ENCODE assay signal across 15 cellular contexts in genomic region chr13:46663216-46663615, GRCh38.
DNase-seq lines count a peak whose midpoint lies in the region; ATAC-seq and TF ChIP-seq lines count a peak whose summit lies in the region.
"Had no signal": no experiment of that assay in that cellular context is flagged by ENCODE, and none has a peak within 500 bp of the region (broad histone marks: within the 10 kb centered on the region; RNA-seq: fewer than 3 reads in every experiment).

No MANE protein-coding gene starts in this region.

- no peak overlapping the region for H2AFZ ChIP-seq in PC-3 (ENCODE audit: low read length)

- no peaks in the 10 kb centered on the region for H3K9me3 ChIP-seq in PC-3 (ENCODE audit: low read length)
- H3K9me3 ChIP-seq in iPS-20b (ENCODE audit: insufficient read depth, low read depth, low read length), result no peaks in the 10 kb centered on the region
- H3K9me3 ChIP-seq: neutrophil had no signal

- intact Hi-C loops in PC-3 (cut with micrococcal nuclease), result loop anchor here (10.0 kb wide), 1 partner anchor 108 kb away; the partner anchor contains the start of gene LRCH1
- intact Hi-C loops in dorsolateral prefrontal cortex (cut with DNase I), result no loop called here

- no peaks in the 10 kb centered on the region for H3K36me3 ChIP-seq in PC-3 (ENCODE audit: low read depth, low read length)
- H3K36me3 ChIP-seq in iPS-20b (ENCODE audit: insufficient read depth, low read depth, low read length), result no peaks in the 10 kb centered on the region
- H3K36me3 ChIP-seq: neutrophil had no signal

- 0 out of 2 replicates have a peak overlapping the region, but pooled peaks have one; percentile 8 for H3K9ac ChIP-seq in PC-3 (ENCODE audit: low read length)
- peak overlapping the region; percentile 3; the same call in 1 of the 2 replicates for H3K9ac ChIP-seq in iPS-20b (ENCODE audit: low read depth, low read length)

- H3K79me2 ChIP-seq in PC-3 (ENCODE audit: low read length), result peaks cover 10% of the 10 kb centered on the region; the same call in 1 of the 2 replicates

- no peaks in the 10 kb centered on the region for H3K27me3 ChIP-seq in PC-3 (ENCODE audit: low read length)
- H3K27me3 ChIP-seq in iPS-20b (ENCODE audit: insufficient read depth, low read length), result no peaks in the 10 kb centered on the region
- H3K27me3 ChIP-seq in dorsolateral prefrontal cortex, result no peaks in the 10 kb centered on the region
- H3K27me3 ChIP-seq: neutrophil had no signal

- DNase-seq in NCI-H82 (lab: John Stamatoyannopoulos, UW) (peak; percentile 67), NCI-H82 treated with DMSO at 0.1 percent for 48 hours (lab: John Stamatoyannopoulos, UW; ENCODE audit: unreplicated experiment) (no peak), PC-3 (no peak), pulmonary artery endothelial cell (ENCODE audit: low read depth, low spot score) (peak; percentile 32), dorsolateral prefrontal cortex (no peak), HK-2 (ENCODE audit: unreplicated experiment) (no peak)
- DNase-seq: activated CD4-positive, alpha-beta memory T cell treated with anti-CD3 and anti-CD28 coated beads for 36 hours; activated naive CD4-positive, alpha-beta T cell treated with anti-CD3 and anti-CD28 coated beads for 36 hours; NCI-H1105; NCI-H345; T-helper 2 cell had no signal

- ATAC-seq in PC-3, result no peak
- no peak for ATAC-seq in GM18517 (IDR thresholded peaks at IDR 0.05; ENCODE audit: unreplicated experiment)

- POLR2A ChIA-PET in PC-3 (lab: Charles Lee; ENCODE audit: unreplicated experiment), result no interaction called here

- H3K4me3 ChIP-seq in PC-3 (ENCODE audit: low read length), result no peak overlapping the region
- H3K4me3 ChIP-seq in iPS-20b (ENCODE audit: low read length), result no peak overlapping the region
- no peak overlapping the region for H3K4me3 ChIP-seq in dorsolateral prefrontal cortex

- peaks cover 4% of the 10 kb centered on the region; the same call in 1 of the 2 replicates for H4K20me1 ChIP-seq in PC-3 (ENCODE audit: low read length)

- CTCF ChIA-PET in PC-3 (lab: Charles Lee), result no interaction called here

- peak overlapping the region; percentile 51 for H3K27ac ChIP-seq in PC-3 (ENCODE audit: low read length)
- H3K27ac ChIP-seq in iPS-20b (ENCODE audit: low read length), result peak overlapping the region; percentile 16
- H3K27ac ChIP-seq in dorsolateral prefrontal cortex, result no peak overlapping the region
- H3K27ac ChIP-seq: 22Rv1, neutrophil had no signal

- peaks cover 3% of the 10 kb centered on the region for H3F3A ChIP-seq in PC-3 (ENCODE audit: low read length, unreplicated experiment)

- no peaks in the 10 kb centered on the region for H3K9me2 ChIP-seq in PC-3 (replicated peaks; ENCODE audit: low read length)

- peaks cover 25% of the 10 kb centered on the region for H3K4me1 ChIP-seq in PC-3 (ENCODE audit: insufficient read depth, low read length)
- H3K4me1 ChIP-seq in iPS-20b (ENCODE audit: insufficient read depth, low read length), result peaks cover 43% of the 10 kb centered on the region

- H3K4me2 ChIP-seq in PC-3 (ENCODE audit: low read length), result no peak overlapping the region

- TF ChIP-seq CTCF in PC-3 (conservative IDR thresholded peaks at IDR 0.05; ENCODE audit: low read depth, low read length) (no peak), dorsolateral prefrontal cortex (IDR thresholded peaks at IDR 0.05 in 54 of 56, conservative IDR thresholded peaks at IDR 0.05 in 2 of 56; ENCODE audit: low read depth in 1 of 56, partially characterized antibody in 56 of 56) (no peak)

- no TSS peak for BruUV-seq in PC-3 (replicated peaks; lab: Mats Ljungman, UMichigan)

Comparison
In these comparisons a context has a peak if more than half of its experiments do, and no peak if none do; other contexts are left out.
1. DNase-seq: peak in NCI-H82 (single experiment) and pulmonary artery endothelial cell (single experiment); none in NCI-H82 treated with DMSO at 0.1 percent for 48 hours (single experiment), PC-3 (single experiment), dorsolateral prefrontal cortex (0 of 10) and HK-2 (single experiment).
2. H3K27ac ChIP-seq: peak in PC-3 (single experiment) and iPS-20b (single experiment); none in dorsolateral prefrontal cortex (0 of 59).